ENCODE assay signal across 18 cellular contexts in genomic region chr7:52775881-52776280, GRCh38.
DNase-seq lines count a peak whose midpoint lies in the region; ATAC-seq and TF ChIP-seq lines count a peak whose summit lies in the region.
"Had no signal": no experiment of that assay in that cellular context is flagged by ENCODE, and none has a peak within 500 bp of the region (broad histone marks: within the 10 kb centered on the region; RNA-seq: fewer than 3 reads in every experiment).

No MANE protein-coding gene starts in this region.

- WGBS in heart left ventricle, 4 donors: 68 to 78% (median 71%) methylated on average over 2 of the region's 2 CpGs
- 59 to 72% methylated on average over 2 of the region's 2 CpGs for WGBS in tibial nerve, 2 donors

- intact Hi-C loops in Right ventricle myocardium superior (cut with DNase I): no loop called here
- intact Hi-C loops in heart left ventricle (cut with DNase I): no loop called here

- DNase-seq in NCI-H526 treated with DMSO at 0.1 percent for 48 hours (lab: John Stamatoyannopoulos, UW): peak; percentile 0
- no peak for DNase-seq in NCI-H526 (lab: John Stamatoyannopoulos, UW)
- no peak for DNase-seq in Right ventricle myocardium superior
- no peak for DNase-seq in heart left ventricle
- no peak for DNase-seq in RWPE1 (ENCODE audit: low spot score)
- DNase-seq in tibial nerve (ENCODE audit: low spot score in 2 of 2): no peak
- DNase-seq: AML-193; Caco-2; Calu3; CD4-positive, alpha-beta T cell; CD8-positive, alpha-beta T cell; DMS79 treated with DMSO at 0.1 percent for 48 hours; GF-D8 had no signal

- POLR2A ChIA-PET in RWPE1 (lab: Yijun Ruan, JAX; ENCODE audit: low non-redundant PET): no interaction called here

- TF ChIP-seq POLR2A in heart left ventricle (IDR thresholded peaks at IDR 0.05) (no peak), tibial nerve (IDR thresholded peaks at IDR 0.05) (no peak)

- H3K27me3 ChIP-seq in heart left ventricle (no peaks in the 10 kb centered on the region), tibial nerve (no peaks in the 10 kb centered on the region)
- H3K27me3 ChIP-seq: BLaER1 treated with 17β-estradiol and CSF1 and Interleukin-3, amounts not matched to agents 10 nM and 100 nM had no signal

- ATAC-seq in Right ventricle myocardium superior (ENCODE audit: poor library complexity): peak; percentile 39
- no peak for ATAC-seq in heart left ventricle
- ATAC-seq: A549; CD8-positive, alpha-beta T cell had no signal

- H3K36me3 ChIP-seq in heart left ventricle (no peaks in the 10 kb centered on the region), tibial nerve (no peaks in the 10 kb centered on the region)
- H3K36me3 ChIP-seq: BLaER1 treated with 17β-estradiol and CSF1 and Interleukin-3, amounts not matched to agents 10 nM and 100 nM had no signal

- H3K4me1 ChIP-seq in heart left ventricle (no peaks in the 10 kb centered on the region), tibial nerve (no peaks in the 10 kb centered on the region)
- H3K4me1 ChIP-seq: A549; BLaER1 treated with 17β-estradiol and CSF1 and Interleukin-3, amounts not matched to agents 10 nM and 100 nM; Caco-2 had no signal

- no peak overlapping the region for H3K4me3 ChIP-seq in heart left ventricle
- no peak overlapping the region for H3K4me3 ChIP-seq in tibial nerve
- H3K4me3 ChIP-seq: A549; BLaER1 treated with 17β-estradiol and CSF1 and Interleukin-3, amounts not matched to agents 10 nM and 100 nM had no signal

- TF ChIP-seq EP300 in tibial nerve (IDR thresholded peaks at IDR 0.05): no peak

- CTCF ChIA-PET in RWPE1 (lab: Yijun Ruan, JAX): no interaction called here

- TF ChIP-seq CTCF in heart left ventricle (IDR thresholded peaks at IDR 0.05) (no peak), VCaP (conservative IDR thresholded peaks at IDR 0.05) (no peak), RWPE1 (conservative IDR thresholded peaks at IDR 0.05; ENCODE audit: low read depth) (no peak), tibial nerve (IDR thresholded peaks at IDR 0.05) (no peak)

- H3K9me3 ChIP-seq in heart left ventricle (peaks cover 0 to 15% (median 3%) of the 10 kb centered on the region in 12 donors), tibial nerve (peaks cover 0 to 10% (median 0%) of the 10 kb centered on the region in 4 donors)
- H3K9me3 ChIP-seq: A549; BLaER1 treated with 17β-estradiol and CSF1 and Interleukin-3, amounts not matched to agents 10 nM and 100 nM had no signal

- no peak overlapping the region for H3K27ac ChIP-seq in heart left ventricle
- peak overlapping the region; percentile 37; the same call in 1 of the 2 replicates for H3K27ac ChIP-seq in VCaP
- H3K27ac ChIP-seq in RWPE1: no peak overlapping the region
- H3K27ac ChIP-seq in tibial nerve: no peak overlapping the region
- H3K27ac ChIP-seq: 22Rv1; A549; BLaER1 treated with 17β-estradiol and CSF1 and Interleukin-3, amounts not matched to agents 10 nM and 100 nM; C4-2B had no signal
